Comparison of ENCODE assay signal across 8 cellular contexts in the genomic region with DNA sequence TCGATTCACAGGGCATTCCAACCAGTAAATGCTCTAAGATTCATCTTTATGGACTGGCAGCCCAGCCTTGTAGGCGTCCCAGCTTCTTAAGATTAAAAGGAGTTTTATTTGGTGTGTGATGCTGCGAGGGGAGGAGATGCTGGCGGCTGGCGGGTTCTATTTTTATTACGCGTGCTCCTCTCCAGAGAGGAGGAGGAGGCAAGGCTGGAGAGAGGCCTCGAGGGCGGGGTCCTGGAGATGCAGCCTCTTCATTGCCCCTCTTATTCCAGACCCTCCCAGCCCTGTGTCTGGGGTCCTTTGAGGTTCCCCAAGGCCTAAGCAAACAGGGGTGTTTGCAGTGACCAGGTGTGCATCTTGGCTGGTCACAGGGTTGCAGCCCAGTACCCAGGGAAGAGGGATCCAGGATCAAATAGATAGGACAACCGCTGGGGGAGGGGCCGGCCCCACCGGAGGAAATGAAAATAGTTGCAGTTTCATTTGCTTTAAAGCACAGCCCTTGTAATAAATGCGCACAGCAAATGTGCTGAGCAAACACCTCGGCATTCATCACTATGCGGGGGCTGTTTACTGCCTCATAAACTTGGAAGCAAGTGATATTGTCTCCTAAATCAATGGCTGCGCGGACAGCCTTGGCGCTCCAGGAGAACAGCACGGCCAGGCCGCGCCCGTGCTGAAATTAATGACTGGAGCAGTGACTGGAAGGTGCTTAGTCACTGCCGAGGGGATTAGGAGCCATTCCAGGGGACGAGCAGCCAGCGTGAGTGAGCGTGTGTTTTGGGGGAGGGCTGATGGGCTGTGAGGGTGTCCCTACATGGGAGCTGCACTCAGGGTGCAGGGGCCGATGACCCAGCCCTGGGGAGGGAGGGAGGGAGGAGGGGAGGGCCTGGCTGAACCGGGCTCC.
A peak's percentile ranks its signal among the peaks of the same experiment; 100 is the strongest.
DNase-seq lines count a peak whose midpoint lies in the region; ATAC-seq and TF ChIP-seq lines count a peak whose summit lies in the region.

No MANE protein-coding gene starts in this region.

- peak; percentile 39 for ATAC-seq in Right ventricle myocardium inferior

- H3K27me3 ChIP-seq in iPS-15b (ENCODE audit: control insufficient read depth, insufficient read depth, low read length) (peaks cover 20% of the 10 kb centered on the region), subcutaneous abdominal adipose tissue (ENCODE audit: control insufficient read depth in 5 of 5, insufficient read depth in 4 of 5, low read length in 5 of 5) (peaks cover 0 to 20% (median 5%) of the 10 kb centered on the region in 5 donors)

- intact Hi-C loops in Right ventricle myocardium inferior (cut with DNase I) (no loop called here), cardiac septum (cut with DNase I) (no loop called here)

- H3K36me3 ChIP-seq in SK-N-MC (ENCODE audit: insufficient read depth, low read length) (no peaks in the 10 kb centered on the region), iPS-15b (ENCODE audit: control insufficient read depth, insufficient read depth, low read length) (no peaks in the 10 kb centered on the region), subcutaneous abdominal adipose tissue (ENCODE audit: control insufficient read depth in 5 of 5, insufficient read depth in 5 of 5, low read length in 5 of 5) (no peaks in the 10 kb centered on the region)

- H3K27ac ChIP-seq in SK-N-MC (peak overlapping the region; percentile 83), subcutaneous abdominal adipose tissue (ENCODE audit: low read depth, low read length) (peak overlapping the region; percentile 29)

- DNase-seq in Right ventricle myocardium inferior (ENCODE audit: missing footprints) = no peak
- no peak for DNase-seq in cardiac septum (ENCODE audit: low spot score)
- peak; percentile 37 for DNase-seq in SK-N-MC (ENCODE audit: low read depth, low spot score)
- no peak for DNase-seq in stimulated activated naive CD4-positive, alpha-beta T cell treated with Interleukin-2 at 50 U/mL for 16 hours (lab: John Stamatoyannopoulos, UW)
- DNase-seq in activated naive CD4-positive, alpha-beta T cell treated with Interleukin-2 at 50 U/mL for 16 hours = no peak
- DNase-seq in GM20000 (ENCODE audit: low spot score) = no peak

- H3K9me3 ChIP-seq in SK-N-MC (ENCODE audit: low read depth, low read length) (no peaks in the 10 kb centered on the region), iPS-15b (ENCODE audit: control insufficient read depth, insufficient read depth, low read length) (no peaks in the 10 kb centered on the region), subcutaneous abdominal adipose tissue (ENCODE audit: control insufficient read depth in 5 of 5, low read length in 5 of 5) (peaks cover 0 to 3% (median 0%) of the 10 kb centered on the region in 5 donors)

- peaks cover 9% of the 10 kb centered on the region for H3K4me1 ChIP-seq in iPS-15b (ENCODE audit: control insufficient read depth, insufficient read depth, low read length)
- peaks cover 1 to 40% (median 37%) of the 10 kb centered on the region in 5 donors for H3K4me1 ChIP-seq in subcutaneous abdominal adipose tissue (ENCODE audit: control insufficient read depth in 5 of 5, insufficient read depth in 5 of 5, low read length in 5 of 5)

- no peak for TF ChIP-seq CTCF in GM20000 (IDR thresholded peaks at IDR 0.05; ENCODE audit: extremely low read depth, missing control alignments)

- H3K9ac ChIP-seq in SK-N-MC (ENCODE audit: insufficient read length) (peak overlapping the region; percentile 70), iPS-15b (ENCODE audit: low read depth, low read length) (no peak overlapping the region), subcutaneous abdominal adipose tissue (ENCODE audit: low read length in 5 of 5) (no peak overlapping the region)

- H3K4me3 ChIP-seq in SK-N-MC (peak overlapping the region; percentile 85), iPS-15b (ENCODE audit: low read depth, low read length) (peak overlapping the region; percentile 18), subcutaneous abdominal adipose tissue (ENCODE audit: low read depth in 1 of 5, low read length in 5 of 5) (peak overlapping the region; percentile 23 to 48 (median 41))

Comparison
In these comparisons a context has a peak if more than half of its experiments do, and no peak if none do; other contexts are left out.
1. H3K4me3 ChIP-seq: peak in every context shown above with its lines; median percentile 85 in SK-N-MC; 41 in subcutaneous abdominal adipose tissue; 18 in iPS-15b.